In the genomic region with DNA sequence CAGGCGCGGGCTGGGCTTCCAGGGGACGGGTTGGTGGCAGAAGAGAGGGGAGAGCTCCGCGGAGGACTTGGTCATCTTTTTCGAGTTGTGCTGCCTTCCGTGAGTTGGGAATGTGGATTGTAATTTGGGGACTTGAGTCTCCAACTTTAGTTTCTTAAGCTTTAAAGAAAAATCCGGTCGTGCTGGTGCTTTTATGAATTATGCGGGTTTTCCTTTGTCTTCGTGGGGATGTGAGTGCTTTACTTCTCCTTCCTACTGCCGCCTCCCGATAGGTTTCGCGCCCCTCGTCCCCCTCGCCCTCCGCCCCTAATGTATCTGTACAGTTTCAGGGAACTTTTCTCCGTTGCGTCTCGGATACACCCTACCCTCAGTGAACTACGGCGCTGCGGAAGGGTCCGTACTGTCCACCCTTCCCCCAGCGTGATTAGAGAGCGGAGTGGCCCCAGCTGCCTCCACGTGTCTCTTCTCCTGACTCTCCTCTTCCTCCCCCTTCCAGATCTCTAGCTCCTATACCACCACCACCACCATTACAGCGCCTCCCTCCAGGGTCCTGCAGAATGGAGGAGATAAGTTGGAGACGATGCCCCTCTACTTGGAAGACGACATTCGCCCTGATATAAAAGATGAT, we compare ENCODE assay signal across 8 cellular contexts. TPM values are rescaled to one million over a fixed set of nuclear protein-coding genes. Genes with fewer than 3 reads are reported as not detected.
DNase-seq lines count a peak whose midpoint lies in the region; ATAC-seq, FAIRE-seq and TF ChIP-seq lines count a peak whose summit lies in the region.

No MANE protein-coding gene starts in this region.

- TF ChIP-seq CTCF in DND-41 (IDR thresholded peaks at IDR 0.05; ENCODE audit: borderline replicate concordance, extremely low read depth, low read length, poor library complexity, severe bottlenecking) (peak; percentile 3), astrocyte (IDR thresholded peaks at IDR 0.05; ENCODE audit: insufficient read depth, low read depth, low read length) (no peak)

- H3K9me3 ChIP-seq in DND-41 (ENCODE audit: insufficient read depth, low read length, severe bottlenecking): no peaks in the 10 kb centered on the region
- H3K9me3 ChIP-seq in astrocyte (ENCODE audit: insufficient read depth, low read depth, low read length): no peaks in the 10 kb centered on the region

- peaks cover 38% of the 10 kb centered on the region for H3K36me3 Mint-ChIP-seq in astrocyte (ENCODE audit: low read depth, unreplicated experiment)

- H3K9me3 Mint-ChIP-seq in astrocyte (ENCODE audit: unreplicated experiment): no peaks in the 10 kb centered on the region

- peak overlapping the region; percentile 71 for H3K27ac Mint-ChIP-seq in astrocyte (ENCODE audit: unreplicated experiment)

- H3K27me3 Mint-ChIP-seq in astrocyte (ENCODE audit: low read depth, unreplicated experiment): no peaks in the 10 kb centered on the region

- H3K4me1 ChIP-seq in DND-41 (ENCODE audit: insufficient read depth, low read length): peaks cover 59% of the 10 kb centered on the region
- H3K4me1 ChIP-seq in astrocyte (ENCODE audit: insufficient read depth, low read length): peaks cover 38% of the 10 kb centered on the region

- ATAC-seq in DND-41 (ENCODE audit: insufficient read depth, low read depth): peak; percentile 10
- ATAC-seq in HG03442 (IDR thresholded peaks at IDR 0.05; ENCODE audit: unreplicated experiment): no peak
- no peak for ATAC-seq in activated CD4-positive, CD25-positive, alpha-beta regulatory T cell treated with anti-CD3 and anti-CD28 coated beads, Interleukin-2, amount 50 U/mL, for 24 hours

- H3K4me1 Mint-ChIP-seq in astrocyte (ENCODE audit: low read depth, unreplicated experiment): peaks cover 42% of the 10 kb centered on the region

- H3K9ac ChIP-seq in DND-41 (ENCODE audit: low read depth, low read length) (peak overlapping the region; percentile 93), astrocyte (ENCODE audit: low read length) (peak overlapping the region; percentile 91)

- H3K27ac ChIP-seq in DND-41 (ENCODE audit: low read length) (peak overlapping the region; percentile 89), astrocyte (ENCODE audit: low read depth, low read length) (peak overlapping the region; percentile 64), substantia nigra (ENCODE audit: low read depth, low read length, poor library complexity, severe bottlenecking) (peak overlapping the region; percentile 89)

- H4K20me1 ChIP-seq in DND-41 (ENCODE audit: insufficient read depth, low read length): peaks cover 51% of the 10 kb centered on the region
- peaks cover 54% of the 10 kb centered on the region for H4K20me1 ChIP-seq in astrocyte (ENCODE audit: insufficient read depth, low read length)

- no peak for FAIRE-seq in astrocyte (lab: Jason Lieb, UNC)

- H3K4me2 ChIP-seq in DND-41 (ENCODE audit: insufficient read depth, low read length) (peak overlapping the region; percentile 91), astrocyte (ENCODE audit: low read length) (peak overlapping the region; percentile 85)

- H3K36me3 ChIP-seq in DND-41 (ENCODE audit: insufficient read depth, low read length) (peaks cover 56% of the 10 kb centered on the region), astrocyte (ENCODE audit: insufficient read depth, low read length) (peaks cover 32% of the 10 kb centered on the region)

- DNase-seq in DND-41 (peak; percentile 41), HK-2 (ENCODE audit: unreplicated experiment) (peak; percentile 32), astrocyte (ENCODE audit: low read depth) (no peak), iris pigment epithelial cell (ENCODE audit: low read depth) (peak; percentile 23), substantia nigra (lab: John Stamatoyannopoulos, UW) (peak in 6 of 49 donors; percentile 16 to 64 (median 30)), inferior parietal cortex (ENCODE audit: extremely low spot score) (no peak)

- H3K79me2 ChIP-seq in DND-41 (ENCODE audit: insufficient read depth, low read length): peaks cover 69% of the 10 kb centered on the region
- peaks cover 60% of the 10 kb centered on the region for H3K79me2 ChIP-seq in astrocyte (ENCODE audit: insufficient read depth, low read length)

- peak overlapping the region; percentile 73 to 99 for H3K4me3 ChIP-seq in DND-41 (ENCODE audit: low read depth in 1 of 2, low read length in 2 of 2)
- peak overlapping the region; percentile 97 for H3K4me3 ChIP-seq in astrocyte (ENCODE audit: insufficient read depth, low read depth, low read length)

- peak overlapping the region; percentile 100 for H3K4me3 Mint-ChIP-seq in astrocyte (ENCODE audit: unreplicated experiment)

- H2AFZ ChIP-seq in DND-41 (ENCODE audit: low read depth, low read length) (peak overlapping the region; percentile 64; the same call in 1 of the 2 replicates), astrocyte (ENCODE audit: low read depth, low read length) (peak overlapping the region; percentile 54)

- H3K27me3 ChIP-seq in DND-41 (ENCODE audit: insufficient read depth, low read length, poor library complexity) (no peaks in the 10 kb centered on the region), astrocyte (ENCODE audit: insufficient read depth, low read length) (no peaks in the 10 kb centered on the region)

RNA-seq across cellular contexts. Expression of a gene that starts 0.6 kb away (rescaled TPM):
- 324 and 428 TPM in 2 replicates for total RNA-seq in astrocyte

RNA-seq across cellular contexts. Expression of a gene that starts 17.7 kb away (rescaled TPM):
- total RNA-seq in astrocyte: not detected in 2 replicates

Comparison
In these comparisons a context has a peak if more than half of its experiments do, and no peak if none do; other contexts are left out.
1. DNase-seq: peak in DND-41 (single experiment), HK-2 (single experiment) and iris pigment epithelial cell (single experiment); none in astrocyte (single experiment) and inferior parietal cortex (single experiment).
2. Peak in every context shown above with its lines, with median percentiles within 50 percentile points of each other: H3K27ac ChIP-seq.